Comparison of ENCODE assay signal across 1 cellular context in genomic region chr20:31570735-31571617, GRCh38.
TF ChIP-seq lines count a peak whose summit lies in the region.

No MANE protein-coding gene starts in this region.

TF ChIP-seq in HepG2, 621 proteins besides CTCF, POLR2A, EP300 and RAD21 (continued from another document and continues in another):
- TF ChIP-seq, protein P1, sequence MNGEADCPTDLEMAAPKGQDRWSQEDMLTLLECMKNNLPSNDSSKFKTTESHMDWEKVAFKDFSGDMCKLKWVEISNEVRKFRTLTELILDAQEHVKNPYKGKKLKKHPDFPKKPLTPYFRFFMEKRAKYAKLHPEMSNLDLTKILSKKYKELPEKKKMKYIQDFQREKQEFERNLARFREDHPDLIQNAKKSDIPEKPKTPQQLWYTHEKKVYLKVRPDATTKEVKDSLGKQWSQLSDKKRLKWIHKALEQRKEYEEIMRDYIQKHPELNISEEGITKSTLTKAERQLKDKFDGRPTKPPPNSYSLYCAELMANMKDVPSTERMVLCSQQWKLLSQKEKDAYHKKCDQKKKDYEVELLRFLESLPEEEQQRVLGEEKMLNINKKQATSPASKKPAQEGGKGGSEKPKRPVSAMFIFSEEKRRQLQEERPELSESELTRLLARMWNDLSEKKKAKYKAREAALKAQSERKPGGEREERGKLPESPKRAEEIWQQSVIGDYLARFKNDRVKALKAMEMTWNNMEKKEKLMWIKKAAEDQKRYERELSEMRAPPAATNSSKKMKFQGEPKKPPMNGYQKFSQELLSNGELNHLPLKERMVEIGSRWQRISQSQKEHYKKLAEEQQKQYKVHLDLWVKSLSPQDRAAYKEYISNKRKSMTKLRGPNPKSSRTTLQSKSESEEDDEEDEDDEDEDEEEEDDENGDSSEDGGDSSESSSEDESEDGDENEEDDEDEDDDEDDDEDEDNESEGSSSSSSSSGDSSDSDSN (CRISPR knock-in tag; IDR thresholded peaks at IDR 0.05) = 0 out of 2 replicates have a peak, but pooled peaks have one; percentile 26
- TF ChIP-seq ZNF282 (IDR thresholded peaks at IDR 0.05; ENCODE audit: partially characterized antibody) = no peak
- no peak for TF ChIP-seq GLI4 (CRISPR knock-in tag; IDR thresholded peaks at IDR 0.05; ENCODE audit: borderline replicate concordance)
- no peak for TF ChIP-seq TEAD2 (CRISPR knock-in tag; IDR thresholded peaks at IDR 0.05)
- TF ChIP-seq ZNF224 (CRISPR knock-in tag; IDR thresholded peaks at IDR 0.05) = no peak
- peak; percentile 56; the same call in 1 of the 2 replicates for TF ChIP-seq MTA1 (CRISPR knock-in tag; IDR thresholded peaks at IDR 0.05; ENCODE audit: borderline replicate concordance)
- TF ChIP-seq GABPA (IDR thresholded peaks at IDR 0.05; ENCODE audit: low read depth, low read length) = no peak
- no peak for TF ChIP-seq GABPA (CRISPR knock-in tag; IDR thresholded peaks at IDR 0.05; ENCODE audit: low read depth)
- no peak for TF ChIP-seq ZFP1 (CRISPR knock-in tag; IDR thresholded peaks at IDR 0.05)
- peak; percentile 12; the same call in 1 of the 2 replicates for TF ChIP-seq MED1 (CRISPR knock-in tag; IDR thresholded peaks at IDR 0.05)
- TF ChIP-seq ZKSCAN8 (CRISPR knock-in tag; IDR thresholded peaks at IDR 0.05; ENCODE audit: borderline replicate concordance) = no peak
- no peak for TF ChIP-seq YEATS2 (CRISPR knock-in tag; IDR thresholded peaks at IDR 0.05; ENCODE audit: borderline replicate concordance)
- no peak for TF ChIP-seq DR1 (CRISPR knock-in tag; IDR thresholded peaks at IDR 0.05)
- TF ChIP-seq ZFP91 (CRISPR knock-in tag; IDR thresholded peaks at IDR 0.05; ENCODE audit: borderline replicate concordance) = 0 out of 2 replicates have a peak, but pooled peaks have one; percentile 14
- TF ChIP-seq TCF7L2 (IDR thresholded peaks at IDR 0.05; ENCODE audit: low read depth, low read length) = no peak
- no peak for TF ChIP-seq MAFK (conservative IDR thresholded peaks at IDR 0.05 in 1 of 2, IDR thresholded peaks at IDR 0.05 in 1 of 2; ENCODE audit: low read length in 2 of 2)
- TF ChIP-seq ZNF776 (CRISPR knock-in tag; IDR thresholded peaks at IDR 0.05) = no peak
- TF ChIP-seq KLF12 (CRISPR knock-in tag; IDR thresholded peaks at IDR 0.05; ENCODE audit: borderline replicate concordance) = no peak
- TF ChIP-seq ZNF460 (CRISPR knock-in tag; IDR thresholded peaks at IDR 0.05; ENCODE audit: borderline replicate concordance) = no peak
- TF ChIP-seq, protein P2, sequence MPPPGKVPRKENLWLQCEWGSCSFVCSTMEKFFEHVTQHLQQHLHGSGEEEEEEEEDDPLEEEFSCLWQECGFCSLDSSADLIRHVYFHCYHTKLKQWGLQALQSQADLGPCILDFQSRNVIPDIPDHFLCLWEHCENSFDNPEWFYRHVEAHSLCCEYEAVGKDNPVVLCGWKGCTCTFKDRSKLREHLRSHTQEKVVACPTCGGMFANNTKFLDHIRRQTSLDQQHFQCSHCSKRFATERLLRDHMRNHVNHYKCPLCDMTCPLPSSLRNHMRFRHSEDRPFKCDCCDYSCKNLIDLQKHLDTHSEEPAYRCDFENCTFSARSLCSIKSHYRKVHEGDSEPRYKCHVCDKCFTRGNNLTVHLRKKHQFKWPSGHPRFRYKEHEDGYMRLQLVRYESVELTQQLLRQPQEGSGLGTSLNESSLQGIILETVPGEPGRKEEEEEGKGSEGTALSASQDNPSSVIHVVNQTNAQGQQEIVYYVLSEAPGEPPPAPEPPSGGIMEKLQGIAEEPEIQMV (CRISPR knock-in tag; IDR thresholded peaks at IDR 0.05; ENCODE audit: low read depth) = no peak
- TF ChIP-seq TFAP4 (IDR thresholded peaks at IDR 0.05; ENCODE audit: borderline replicate concordance, low read depth) = peak; percentile 73; the same call in 1 of the 2 replicates
- TF ChIP-seq ZNF660 (CRISPR knock-in tag; IDR thresholded peaks at IDR 0.05; ENCODE audit: borderline replicate concordance, low read depth) = no peak
- TF ChIP-seq NFIB (CRISPR knock-in tag; IDR thresholded peaks at IDR 0.05; ENCODE audit: borderline replicate concordance) = no peak
- no peak for TF ChIP-seq GFI1 (CRISPR knock-in tag; IDR thresholded peaks at IDR 0.05; ENCODE audit: borderline replicate concordance)
- TF ChIP-seq PHB2 (IDR thresholded peaks at IDR 0.05; ENCODE audit: partially characterized antibody) = no peak
- no peak for TF ChIP-seq PRDM10 (CRISPR knock-in tag; IDR thresholded peaks at IDR 0.05; ENCODE audit: low read depth)
- no peak for TF ChIP-seq NR3C1 (CRISPR knock-in tag; IDR thresholded peaks at IDR 0.05)
- peak; percentile 75 for TF ChIP-seq TAF15 (IDR thresholded peaks at IDR 0.05; ENCODE audit: low read depth, low read length, poor library complexity, severe bottlenecking)
- TF ChIP-seq, protein P3, sequence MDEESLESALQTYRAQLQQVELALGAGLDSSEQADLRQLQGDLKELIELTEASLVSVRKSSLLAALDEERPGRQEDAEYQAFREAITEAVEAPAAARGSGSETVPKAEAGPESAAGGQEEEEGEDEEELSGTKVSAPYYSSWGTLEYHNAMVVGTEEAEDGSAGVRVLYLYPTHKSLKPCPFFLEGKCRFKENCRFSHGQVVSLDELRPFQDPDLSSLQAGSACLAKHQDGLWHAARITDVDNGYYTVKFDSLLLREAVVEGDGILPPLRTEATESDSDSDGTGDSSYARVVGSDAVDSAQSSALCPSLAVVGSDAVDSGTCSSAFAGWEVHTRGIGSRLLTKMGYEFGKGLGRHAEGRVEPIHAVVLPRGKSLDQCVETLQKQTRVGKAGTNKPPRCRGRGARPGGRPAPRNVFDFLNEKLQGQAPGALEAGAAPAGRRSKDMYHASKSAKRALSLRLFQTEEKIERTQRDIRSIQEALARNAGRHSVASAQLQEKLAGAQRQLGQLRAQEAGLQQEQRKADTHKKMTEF (CRISPR knock-in tag; IDR thresholded peaks at IDR 0.05) = 0 out of 2 replicates have a peak, but pooled peaks have one; percentile 29
- TF ChIP-seq, protein P4, sequence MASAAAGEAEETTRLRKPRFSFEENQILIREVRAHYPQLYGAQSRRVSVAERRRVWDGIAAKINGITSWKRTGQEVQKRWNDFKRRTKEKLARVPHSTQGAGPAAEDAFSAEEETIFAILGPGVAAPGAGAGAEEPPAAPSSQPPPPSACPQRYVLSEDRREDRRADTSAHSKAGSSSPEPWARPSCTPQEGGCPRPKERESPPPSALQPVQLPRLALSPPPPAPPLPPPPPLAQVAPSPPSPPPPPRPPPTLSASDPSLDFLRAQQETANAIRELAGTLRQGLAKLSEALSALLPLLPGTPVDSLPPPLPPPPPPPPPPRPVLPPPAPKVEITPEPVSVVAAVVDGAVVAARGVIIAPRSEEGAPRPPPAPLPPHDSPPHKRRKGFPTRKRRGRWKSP (CRISPR knock-in tag; IDR thresholded peaks at IDR 0.05) = 0 out of 2 replicates have a peak, but pooled peaks have one; percentile 24
- no peak for TF ChIP-seq ZNF468 (CRISPR knock-in tag; IDR thresholded peaks at IDR 0.05)
- TF ChIP-seq MEIS1 (CRISPR knock-in tag; IDR thresholded peaks at IDR 0.05; ENCODE audit: borderline replicate concordance) = no peak
- no peak for TF ChIP-seq THRA (CRISPR knock-in tag; IDR thresholded peaks at IDR 0.05; ENCODE audit: borderline replicate concordance)
- TF ChIP-seq, protein P5, sequence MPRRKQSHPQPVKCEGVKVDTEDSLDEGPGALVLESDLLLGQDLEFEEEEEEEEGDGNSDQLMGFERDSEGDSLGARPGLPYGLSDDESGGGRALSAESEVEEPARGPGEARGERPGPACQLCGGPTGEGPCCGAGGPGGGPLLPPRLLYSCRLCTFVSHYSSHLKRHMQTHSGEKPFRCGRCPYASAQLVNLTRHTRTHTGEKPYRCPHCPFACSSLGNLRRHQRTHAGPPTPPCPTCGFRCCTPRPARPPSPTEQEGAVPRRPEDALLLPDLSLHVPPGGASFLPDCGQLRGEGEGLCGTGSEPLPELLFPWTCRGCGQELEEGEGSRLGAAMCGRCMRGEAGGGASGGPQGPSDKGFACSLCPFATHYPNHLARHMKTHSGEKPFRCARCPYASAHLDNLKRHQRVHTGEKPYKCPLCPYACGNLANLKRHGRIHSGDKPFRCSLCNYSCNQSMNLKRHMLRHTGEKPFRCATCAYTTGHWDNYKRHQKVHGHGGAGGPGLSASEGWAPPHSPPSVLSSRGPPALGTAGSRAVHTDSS (CRISPR knock-in tag; conservative IDR thresholded peaks at IDR 0.05) = no peak
- TF ChIP-seq ZNF775 (CRISPR knock-in tag; IDR thresholded peaks at IDR 0.05; ENCODE audit: borderline replicate concordance) = no peak
- TF ChIP-seq ZBTB14 (CRISPR knock-in tag; IDR thresholded peaks at IDR 0.05) = no peak
- TF ChIP-seq ZNF747 (CRISPR knock-in tag; IDR thresholded peaks at IDR 0.05; ENCODE audit: borderline replicate concordance) = no peak
- 0 out of 2 replicates have a peak, but pooled peaks have one; percentile 39 for TF ChIP-seq REXO4 (CRISPR knock-in tag; IDR thresholded peaks at IDR 0.05; ENCODE audit: borderline replicate concordance)
- no peak for TF ChIP-seq MNT (IDR thresholded peaks at IDR 0.05)
- TF ChIP-seq ZNF510 (CRISPR knock-in tag; IDR thresholded peaks at IDR 0.05; ENCODE audit: low read depth) = no peak
- TF ChIP-seq POLR2G (IDR thresholded peaks at IDR 0.05; ENCODE audit: low read depth, low read length) = peak; percentile 25; the same call in 1 of the 2 replicates
- TF ChIP-seq GZF1 (CRISPR knock-in tag; IDR thresholded peaks at IDR 0.05) = no peak
- TF ChIP-seq ZZZ3 (CRISPR knock-in tag; IDR thresholded peaks at IDR 0.05; ENCODE audit: borderline replicate concordance) = 0 out of 2 replicates have a peak, but pooled peaks have one; percentile 19
- TF ChIP-seq HOXA3 (CRISPR knock-in tag; IDR thresholded peaks at IDR 0.05) = peak; percentile 38; the same call in 1 of the 2 replicates
